ENCODE assay signal across 8 cellular contexts in the genomic region with DNA sequence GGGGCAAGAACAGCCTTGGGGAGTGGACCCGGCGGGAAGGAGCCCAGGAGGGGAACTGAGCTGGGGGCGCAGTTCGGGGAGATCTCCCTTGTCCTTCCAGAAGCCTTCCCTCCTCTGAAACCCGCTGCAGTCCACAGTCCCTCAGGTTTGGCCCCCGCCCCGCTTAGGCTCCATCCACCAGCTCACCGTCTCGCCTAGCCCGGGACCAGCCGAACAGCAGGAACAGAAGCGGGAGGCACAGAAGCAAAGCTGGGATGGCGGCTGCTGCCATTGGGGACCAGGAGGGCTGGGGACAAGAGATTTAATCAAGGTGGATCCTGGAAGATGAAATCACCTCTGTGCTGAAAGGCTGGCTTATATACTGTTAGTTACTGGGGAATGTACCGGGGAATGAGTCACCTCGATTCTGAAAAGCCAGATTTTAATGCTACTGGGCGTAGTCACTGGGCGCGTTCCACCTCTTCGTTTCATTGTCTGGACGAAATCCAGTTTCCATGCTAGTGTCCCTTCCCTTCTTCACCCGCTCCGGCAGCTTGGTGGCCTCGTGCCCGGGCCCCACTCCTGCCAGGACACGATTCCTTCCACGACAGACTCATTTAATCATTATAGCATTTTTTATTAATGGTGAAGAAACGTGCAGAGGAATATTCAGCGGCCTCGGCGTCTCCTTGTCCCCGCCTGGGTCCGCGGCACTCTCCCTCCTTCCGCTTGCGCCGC. TPM values are rescaled to one million over a fixed set of nuclear protein-coding genes. Genes with fewer than 3 reads are reported as not detected.
DNase-seq lines count a peak whose midpoint lies in the region; ATAC-seq, FAIRE-seq and TF ChIP-seq lines count a peak whose summit lies in the region.

A gene with protein sequence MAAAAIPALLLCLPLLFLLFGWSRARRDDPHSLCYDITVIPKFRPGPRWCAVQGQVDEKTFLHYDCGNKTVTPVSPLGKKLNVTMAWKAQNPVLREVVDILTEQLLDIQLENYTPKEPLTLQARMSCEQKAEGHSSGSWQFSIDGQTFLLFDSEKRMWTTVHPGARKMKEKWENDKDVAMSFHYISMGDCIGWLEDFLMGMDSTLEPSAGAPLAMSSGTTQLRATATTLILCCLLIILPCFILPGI (minus strand): TSS at position 332 of the 717 bp plus-strand sequence. CDS start 61 bp downstream, at position 271.

- intact Hi-C loops in lower lobe of right lung (cut with DNase I) = no loop called here

- no peak for FAIRE-seq in A549 (lab: Jason Lieb, UNC)

- peaks cover 11% of the 10 kb centered on the region; the same call in 1 of the 3 replicates for H3K4me1 ChIP-seq in A549
- peaks cover 13% of the 10 kb centered on the region for H3K4me1 ChIP-seq in lower lobe of right lung

- H3K36me3 ChIP-seq in lower lobe of right lung = no peaks in the 10 kb centered on the region

- in situ Hi-C loops in T47D (cut with HindIII; ENCODE audit: low pct_unique_long_range_greater_than_20kb, low sequenced_read_pairs) = no loop called here

- H3K27me3 ChIP-seq in lower lobe of right lung (ENCODE audit: low read depth) = peaks cover 42% of the 10 kb centered on the region

- TF ChIP-seq CTCF in A549 (IDR thresholded peaks at IDR 0.05) = no peak
- TF ChIP-seq CTCF in HFFc6 (IDR thresholded peaks at IDR 0.05) = no peak
- no peak for TF ChIP-seq CTCF in lower lobe of right lung (IDR thresholded peaks at IDR 0.05)

- CTCF ChIA-PET in A549 (lab: Yijun Ruan, JAX) = interaction anchor here (1.7 kb wide), 1 partner anchor 8 kb away, joined by 7 read pairs; no protein-coding TSS in a partner anchor

- H3K36me3 Mint-ChIP-seq in HFFc6 (ENCODE audit: low read depth) (no peaks in the 10 kb centered on the region), immature natural killer cell (no peaks in the 10 kb centered on the region)

- peak within 1 kb of the TSS; percentile 86 for H3K4me3 Mint-ChIP-seq in HFFc6
- no peak within 1 kb of the TSS for H3K4me3 Mint-ChIP-seq in immature natural killer cell

- TF ChIP-seq EP300 in A549 (IDR thresholded peaks at IDR 0.05) = no peak

- POLR2A ChIA-PET in A549 (lab: Yijun Ruan, JAX) = no interaction called here

- peak within 1 kb of the TSS; percentile 34 for H3K4me3 ChIP-seq in A549
- H3K4me3 ChIP-seq in lower lobe of right lung = peak within 1 kb of the TSS; percentile 46

- H3K9me3 Mint-ChIP-seq in HFFc6 = no peaks in the 10 kb centered on the region
- H3K9me3 Mint-ChIP-seq in immature natural killer cell = peaks cover 0 to 3% (median 0%) of the 10 kb centered on the region in 6 donors

- ATAC-seq in A549 = peak; percentile 62 to 79
- peak; percentile 56 to 85 for ATAC-seq in lower lobe of right lung

- H3K27ac ChIP-seq in A549 = peak within 1 kb of the TSS; percentile 42 to 63; a peak in 4 of 6 replicates
- H3K27ac ChIP-seq in lower lobe of right lung = no peak within 1 kb of the TSS

- H3K27ac Mint-ChIP-seq in HFFc6 (no peak within 1 kb of the TSS), immature natural killer cell (no peak within 1 kb of the TSS)

- peak; percentile 17 to 50 for DNase-seq in A549 (ENCODE audit: low read depth in 1 of 2, low spot score in 1 of 2)
- peak; percentile 59 for DNase-seq in HFFc6
- DNase-seq in T47D (ENCODE audit: low read depth in 1 of 2, low spot score in 1 of 2) = peak; percentile 28 to 31
- no peak for DNase-seq in lower lobe of right lung
- DNase-seq in immature natural killer cell = no peak
- no peak for DNase-seq in NK-92 (lab: John Stamatoyannopoulos, UW; ENCODE audit: unreplicated experiment)
- no peak for DNase-seq in NCI-H187 (lab: John Stamatoyannopoulos, UW)
- DNase-seq in pons (ENCODE audit: low spot score) = no peak

- 32% methylated on average over 29 of the region's 36 CpGs for WGBS in A549 (ENCODE audit: missing lambda C conversion rate)

- H3K27me3 Mint-ChIP-seq in HFFc6 (ENCODE audit: insufficient read depth) = peaks cover 51% of the 10 kb centered on the region
- peaks cover 12 to 21% (median 13%) of the 10 kb centered on the region in 3 donors for H3K27me3 Mint-ChIP-seq in immature natural killer cell (ENCODE audit: low read depth in 3 of 3)

- no peak for TF ChIP-seq RAD21 in A549 (conservative IDR thresholded peaks at IDR 0.05 in 1 of 2, IDR thresholded peaks at IDR 0.05 in 1 of 2)

- no peak for TF ChIP-seq POLR2A in A549 (IDR thresholded peaks at IDR 0.05; ENCODE audit: low read length)

- peak within 1 kb of the TSS; percentile 80 for H3K4me2 ChIP-seq in A549

- H3K9me3 ChIP-seq in A549 (no peaks in the 10 kb centered on the region), lower lobe of right lung (no peaks in the 10 kb centered on the region)

- peaks cover 9% of the 10 kb centered on the region for H3K4me1 Mint-ChIP-seq in HFFc6 (ENCODE audit: low read depth)
- H3K4me1 Mint-ChIP-seq in immature natural killer cell = no peaks in the 10 kb centered on the region

TF ChIP-seq in A549, 52 proteins besides CTCF, POLR2A, EP300 and RAD21:
- no peak for TF ChIP-seq POLR2AphosphoS2 (conservative IDR thresholded peaks at IDR 0.05; ENCODE audit: low read length)
- TF ChIP-seq RCOR1 (IDR thresholded peaks at IDR 0.05; ENCODE audit: low read depth, low read length) = no peak
- no peak for TF ChIP-seq HOXB5 (CRISPR knock-in tag; IDR thresholded peaks at IDR 0.05)
- TF ChIP-seq, protein P1, sequence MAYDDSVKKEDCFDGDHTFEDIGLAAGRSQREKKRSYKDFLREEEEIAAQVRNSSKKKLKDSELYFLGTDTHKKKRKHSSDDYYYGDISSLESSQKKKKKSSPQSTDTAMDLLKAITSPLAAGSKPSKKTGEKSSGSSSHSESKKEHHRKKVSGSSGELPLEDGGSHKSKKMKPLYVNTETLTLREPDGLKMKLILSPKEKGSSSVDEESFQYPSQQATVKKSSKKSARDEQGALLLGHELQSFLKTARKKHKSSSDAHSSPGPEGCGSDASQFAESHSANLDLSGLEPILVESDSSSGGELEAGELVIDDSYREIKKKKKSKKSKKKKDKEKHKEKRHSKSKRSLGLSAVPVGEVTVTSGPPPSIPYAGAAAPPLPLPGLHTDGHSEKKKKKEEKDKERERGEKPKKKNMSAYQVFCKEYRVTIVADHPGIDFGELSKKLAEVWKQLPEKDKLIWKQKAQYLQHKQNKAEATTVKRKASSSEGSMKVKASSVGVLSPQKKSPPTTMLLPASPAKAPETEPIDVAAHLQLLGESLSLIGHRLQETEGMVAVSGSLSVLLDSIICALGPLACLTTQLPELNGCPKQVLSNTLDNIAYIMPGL (CRISPR knock-in tag; IDR thresholded peaks at IDR 0.05; ENCODE audit: borderline replicate concordance) = no peak
- no peak for TF ChIP-seq HOXB13 (CRISPR knock-in tag; IDR thresholded peaks at IDR 0.05; ENCODE audit: low read depth)
- no peak for TF ChIP-seq TP53 (CRISPR knock-in tag; IDR thresholded peaks at IDR 0.05)
- TF ChIP-seq RNF2 (IDR thresholded peaks at IDR 0.05; ENCODE audit: borderline replicate concordance, low read depth) = no peak
- no peak for TF ChIP-seq HOXA7 (CRISPR knock-in tag; IDR thresholded peaks at IDR 0.05)
- TF ChIP-seq GATA3 (IDR thresholded peaks at IDR 0.05; ENCODE audit: borderline replicate concordance) = no peak
- no peak for TF ChIP-seq RFX5 (IDR thresholded peaks at IDR 0.05)
- no peak for TF ChIP-seq HDAC2 (IDR thresholded peaks at IDR 0.05)
- no peak for TF ChIP-seq NR3C1 (IDR thresholded peaks at IDR 0.05)
- TF ChIP-seq, protein P2, sequence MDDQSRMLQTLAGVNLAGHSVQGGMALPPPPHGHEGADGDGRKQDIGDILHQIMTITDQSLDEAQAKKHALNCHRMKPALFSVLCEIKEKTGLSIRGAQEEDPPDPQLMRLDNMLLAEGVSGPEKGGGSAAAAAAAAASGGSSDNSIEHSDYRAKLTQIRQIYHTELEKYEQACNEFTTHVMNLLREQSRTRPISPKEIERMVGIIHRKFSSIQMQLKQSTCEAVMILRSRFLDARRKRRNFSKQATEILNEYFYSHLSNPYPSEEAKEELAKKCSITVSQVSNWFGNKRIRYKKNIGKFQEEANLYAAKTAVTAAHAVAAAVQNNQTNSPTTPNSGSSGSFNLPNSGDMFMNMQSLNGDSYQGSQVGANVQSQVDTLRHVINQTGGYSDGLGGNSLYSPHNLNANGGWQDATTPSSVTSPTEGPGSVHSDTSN (IDR thresholded peaks at IDR 0.05) = no peak

RNA-seq across cellular contexts. Expression of the gene that starts here (rescaled TPM):
- polyA plus RNA-seq in A549 (2011; rRNA removed) (0.09 TPM in 1 of 2 replicates, not detected in the other), A549 (2017; fragmentation: RNase III; extraction: RNeasy Plus Mini Kit Qiagen cat#74134 plus additional on column Dnase treatment) (0.18 to 0.22 TPM in 2 of 3 replicates, not detected in the other), immature natural killer cell (not detected)
- polyA plus RNA-seq in A549 (2012; cell fraction: cytosol; rRNA removed) = 0.09 TPM in 1 of 2 replicates, not detected in the other
- polyA plus RNA-seq in A549 (2012; cell fraction: nucleus; rRNA removed) = 0.06 TPM in 1 of 2 replicates, not detected in the other
- polyA minus RNA-seq in A549 (2011; rRNA and poly(A)+ RNA removed) = not detected in 2 replicates
- total RNA-seq in HFFc6 (2021; fragmentation: NEBNext Ultra II Directional; extraction: Animal tissue kit (Norgen Biotek cat#: 25700)) = not detected
- total RNA-seq in lower lobe of right lung = not detected

Comparison
In these comparisons a context has a peak if more than half of its experiments do, and no peak if none do; other contexts are left out.
1. Peak in DNase-seq, ATAC-seq, H3K4me3 ChIP-seq, H3K27ac ChIP-seq and H3K4me2 ChIP-seq in A549; RNA of the gene not detected or under 1 TPM.
2. Peak in DNase-seq in HFFc6; RNA of the gene not detected or under 1 TPM.
3. Peak in ATAC-seq and H3K4me3 ChIP-seq in lower lobe of right lung; RNA of the gene not detected or under 1 TPM.
4. DNase-seq: peak in T47D (2 of 2); none in lower lobe of right lung (single experiment), immature natural killer cell (0 of 3), NK-92 (single experiment), NCI-H187 (0 of 2) and pons (single experiment).